ENCODE assay signal across 11 cellular contexts in genomic region chr12:98259667-98260066, GRCh38.
"Had no signal": no experiment of that assay in that cellular context is flagged by ENCODE, and none has a peak within 500 bp of the region (broad histone marks: within the 10 kb centered on the region; RNA-seq: fewer than 3 reads in every experiment).

No MANE protein-coding gene starts in this region.

- ATAC-seq: activated CD8-positive, alpha-beta T cell treated with anti-CD3 and anti-CD28 coated beads, Interleukin-2, amount 10 ng/mL, durations not matched to agents 7 days and 5 days; activated T-helper 17 cell treated with anti-CD3 and anti-CD28 coated beads, Interleukin-2, amount 50 U/mL, for 72 hours; left lung; WTC11 had no signal

- DNase-seq: activated CD4-positive, alpha-beta T cell treated with anti-CD3 and anti-CD28 coated beads for 48 hours; activated CD8-positive, alpha-beta T cell treated with anti-CD3 and anti-CD28 coated beads, Interleukin-2, amount 10 ng/mL, durations not matched to agents 7 days and 5 days; activated naive CD4-positive, alpha-beta T cell treated with anti-CD3 and anti-CD28 coated beads for 36 hours; foreskin melanocyte; islet precursor cell; left lung; mesenchymal stem cell; nephron progenitor cell; stomach had no signal

- H3K27ac ChIP-seq: left lung, stomach had no signal

- H3K27me3 ChIP-seq: left lung had no signal

- H3K36me3 ChIP-seq: left lung, stomach had no signal

- H3K4me3 ChIP-seq: left lung, stomach had no signal

- H3K9me3 ChIP-seq: left lung, stomach had no signal

- H3K4me1 ChIP-seq: left lung, stomach had no signal
